Comparison of ENCODE assay signal across 10 cellular contexts in the genomic region with DNA sequence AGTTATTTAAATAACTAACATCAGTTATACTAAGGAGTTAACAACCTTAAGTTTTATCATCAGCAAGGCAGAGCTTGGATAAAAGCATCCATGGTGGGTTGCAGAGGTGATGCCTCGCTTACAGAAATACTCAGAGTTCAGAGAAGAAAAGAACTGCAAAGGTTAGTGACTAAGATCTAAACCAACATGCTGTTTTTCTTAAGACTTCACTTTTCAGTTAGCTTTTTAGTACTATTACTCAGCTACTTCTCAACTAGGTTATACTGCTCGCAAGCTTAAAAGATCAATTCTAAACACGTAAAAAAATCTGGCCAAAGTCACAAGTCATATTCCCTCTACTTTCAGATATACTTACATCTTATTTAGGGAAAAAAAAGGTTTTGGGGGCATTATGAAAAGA. TPM values are rescaled to one million over a fixed set of nuclear protein-coding genes. Genes with fewer than 3 reads are reported as not detected.
A peak's percentile ranks its signal among the peaks of the same experiment; 100 is the strongest.
DNase-seq lines count a peak whose midpoint lies in the region; ATAC-seq and TF ChIP-seq lines count a peak whose summit lies in the region.
"Had no signal": no experiment of that assay in that cellular context is flagged by ENCODE, and none has a peak within 500 bp of the region (broad histone marks: within the 10 kb centered on the region; RNA-seq: fewer than 3 reads in every experiment).

No MANE protein-coding gene starts in this region.

- H3K27me3 ChIP-seq in thoracic aorta (replicated peaks; ENCODE audit: insufficient read depth), result no peaks in the 10 kb centered on the region

- peak overlapping the region; percentile 9 for H3K4me3 ChIP-seq in thoracic aorta

- H3K9me3 Mint-ChIP-seq in activated naive CD4-positive, alpha-beta T cell treated with anti-CD3 and anti-CD28 coated beads, Interleukin-2, amount 10 ng/mL, durations not matched to agents 7 days and 5 days, result no peaks in the 10 kb centered on the region
- no peaks in the 10 kb centered on the region for H3K9me3 Mint-ChIP-seq in activated B cell treated with CpG ODN at 0.5 μM for 24 hours
- H3K9me3 Mint-ChIP-seq in immature natural killer cell, result no peaks in the 10 kb centered on the region
- H3K9me3 Mint-ChIP-seq: dendritic cell treated with granulocyte-macrophage colony-stimulating factor and Interleukin-4, amounts not matched to agents 40 ng/mL and 50 ng/mL, for 4 days had no signal

- H3K27ac Mint-ChIP-seq in activated naive CD4-positive, alpha-beta T cell treated with anti-CD3 and anti-CD28 coated beads, Interleukin-2, amount 10 ng/mL, durations not matched to agents 7 days and 5 days, result peak overlapping the region; percentile 82
- peak overlapping the region; percentile 77 for H3K27ac Mint-ChIP-seq in activated B cell treated with CpG ODN at 0.5 μM for 24 hours
- H3K27ac Mint-ChIP-seq in immature natural killer cell, result peak overlapping the region in 5 of 6 donors; percentile 4 to 80 (median 57)
- H3K27ac Mint-ChIP-seq: dendritic cell treated with granulocyte-macrophage colony-stimulating factor and Interleukin-4, amounts not matched to agents 40 ng/mL and 50 ng/mL, for 4 days had no signal

- CTCF ChIA-PET in activated naive CD4-positive, alpha-beta T cell treated with anti-CD3 and anti-CD28 coated beads, Interleukin-2, amount 10 ng/mL, durations not matched to agents 7 days and 5 days (lab: Charles Lee), result interaction anchor here (1.1 to 1.2 kb wide), 2 partner anchors 87 to 291 kb away, joined by 3 read pairs; no protein-coding TSS in a partner anchor
- CTCF ChIA-PET in activated B cell treated with CpG ODN at 0.5 μM for 24 hours (lab: Charles Lee) (interaction anchor here (0.8 to 1.0 kb wide), 3 partner anchors 9 to 148 kb away, joined by 3 to 4 read pairs (median 3); no protein-coding TSS in a partner anchor), RWPE1 (lab: Yijun Ruan, JAX) (interaction anchor here (0.7 kb wide), 1 partner anchor 22 kb away, joined by 3 read pairs; no protein-coding TSS in a partner anchor)

- TF ChIP-seq CTCF in activated B cell treated with CpG ODN at 0.5 μM for 24 hours (IDR thresholded peaks at IDR 0.05) (no peak), thoracic aorta (IDR thresholded peaks at IDR 0.05) (no peak), RWPE1 (conservative IDR thresholded peaks at IDR 0.05; ENCODE audit: low read depth) (no peak)

- peaks cover 7% of the 10 kb centered on the region for H3K36me3 ChIP-seq in thoracic aorta

- peaks cover 6% of the 10 kb centered on the region for H3K27me3 Mint-ChIP-seq in activated naive CD4-positive, alpha-beta T cell treated with anti-CD3 and anti-CD28 coated beads, Interleukin-2, amount 10 ng/mL, durations not matched to agents 7 days and 5 days
- H3K27me3 Mint-ChIP-seq in activated B cell treated with CpG ODN at 0.5 μM for 24 hours, result no peaks in the 10 kb centered on the region
- H3K27me3 Mint-ChIP-seq in immature natural killer cell (ENCODE audit: low read depth in 3 of 3), result peaks cover 13 to 19% (median 14%) of the 10 kb centered on the region in 3 donors
- H3K27me3 Mint-ChIP-seq: dendritic cell treated with granulocyte-macrophage colony-stimulating factor and Interleukin-4, amounts not matched to agents 40 ng/mL and 50 ng/mL, for 4 days had no signal

- no peaks in the 10 kb centered on the region for H3K9me3 ChIP-seq in thoracic aorta

- H3K4me1 Mint-ChIP-seq in activated naive CD4-positive, alpha-beta T cell treated with anti-CD3 and anti-CD28 coated beads, Interleukin-2, amount 10 ng/mL, durations not matched to agents 7 days and 5 days, result peaks cover 62% of the 10 kb centered on the region
- H3K4me1 Mint-ChIP-seq in activated B cell treated with CpG ODN at 0.5 μM for 24 hours (peaks cover 64% of the 10 kb centered on the region), immature natural killer cell (peaks cover 67 to 77% of the 10 kb centered on the region in 2 donors)

- peaks cover 34% of the 10 kb centered on the region for H3K36me3 Mint-ChIP-seq in activated naive CD4-positive, alpha-beta T cell treated with anti-CD3 and anti-CD28 coated beads, Interleukin-2, amount 10 ng/mL, durations not matched to agents 7 days and 5 days
- H3K36me3 Mint-ChIP-seq in activated B cell treated with CpG ODN at 0.5 μM for 24 hours (ENCODE audit: low read depth) (peaks cover 49% of the 10 kb centered on the region), immature natural killer cell (peaks cover 0 to 6% (median 0%) of the 10 kb centered on the region in 3 donors)

- peak overlapping the region; percentile 99 for H3K4me3 Mint-ChIP-seq in activated naive CD4-positive, alpha-beta T cell treated with anti-CD3 and anti-CD28 coated beads, Interleukin-2, amount 10 ng/mL, durations not matched to agents 7 days and 5 days
- H3K4me3 Mint-ChIP-seq in activated B cell treated with CpG ODN at 0.5 μM for 24 hours (peak overlapping the region; percentile 98), immature natural killer cell (peak overlapping the region; percentile 26 to 100 (median 67))
- H3K4me3 Mint-ChIP-seq: dendritic cell treated with granulocyte-macrophage colony-stimulating factor and Interleukin-4, amounts not matched to agents 40 ng/mL and 50 ng/mL, for 4 days had no signal

- H3K27ac ChIP-seq in thoracic aorta, result no peak overlapping the region
- H3K27ac ChIP-seq in RWPE1, result no peak overlapping the region

- intact Hi-C loops in activated B cell treated with CpG ODN at 0.5 μM for 24 hours (cut with micrococcal nuclease), result loop anchor here (2.0 to 5.0 kb wide), 3 partner anchors 13 to 273 kb away; partner anchors contain the start of genes FAM216A and GPN3

- ATAC-seq in activated B cell treated with CpG ODN at 0.5 μM for 24 hours (ENCODE audit: low read depth) (no peak), thoracic aorta (ENCODE audit: insufficient number of reproducible peaks, low FRiP score, low read depth) (no peak), HG03280 (IDR thresholded peaks at IDR 0.05; ENCODE audit: unreplicated experiment) (no peak), HG02623 (IDR thresholded peaks at IDR 0.05; ENCODE audit: unreplicated experiment) (no peak)

- POLR2A ChIA-PET in activated B cell treated with CpG ODN at 0.5 μM for 24 hours (lab: Charles Lee) (interaction anchor here (0.9 to 1.5 kb wide), 2 partner anchors 36 to 120 kb away, joined by 3 to 4 read pairs; no protein-coding TSS in a partner anchor), RWPE1 (lab: Yijun Ruan, JAX; ENCODE audit: low non-redundant PET) (interaction anchor here (0.6 kb wide), 1 partner anchor 46 kb away, joined by 3 read pairs; no protein-coding TSS in a partner anchor)

- DNase-seq in activated naive CD4-positive, alpha-beta T cell treated with anti-CD3 and anti-CD28 coated beads, Interleukin-2, amount 10 ng/mL, durations not matched to agents 7 days and 5 days, result no peak
- no peak for DNase-seq in activated naive CD4-positive, alpha-beta T cell (lab: John Stamatoyannopoulos, UW)
- DNase-seq in activated B cell treated with CpG ODN at 0.5 μM for 24 hours, result no peak
- no peak for DNase-seq in immature natural killer cell
- no peak for DNase-seq in thoracic aorta (ENCODE audit: low spot score)
- no peak for DNase-seq in RWPE1 (ENCODE audit: low spot score)
- DNase-seq: Kasumi-1 had no signal

- H3K4me1 ChIP-seq in thoracic aorta (ENCODE audit: control insufficient read depth in 1 of 2, low read depth in 2 of 2), result peaks cover 31 to 51% of the 10 kb centered on the region in 2 donors

RNA-seq across cellular contexts. Expression of gene PPP1CC, which starts 2.8 kb away (rescaled TPM):
- 148 and 152 TPM in 2 replicates for total RNA-seq in activated B cell treated with CpG ODN at 0.5 μM for 24 hours
- 100 to 1,000 TPM in 1 of 3 donors, 10 to 100 TPM in 2; 74.3 to 116 (median 89.8) TPM for polyA plus RNA-seq in immature natural killer cell
- total RNA-seq in thoracic aorta, result 100 to 1,000 TPM in 1 of 2 donors, 10 to 100 TPM in 1; 76.4 to 105 TPM

RNA-seq across cellular contexts. Expression of gene HVCN1, which starts 51.0 kb away (rescaled TPM):
- 80.7 and 83.9 TPM in 2 replicates for total RNA-seq in activated B cell treated with CpG ODN at 0.5 μM for 24 hours
- polyA plus RNA-seq in immature natural killer cell, result 10 to 100 TPM; 28.8 to 54.0 (median 33.3) TPM
- total RNA-seq in thoracic aorta, result 10 to 100 TPM; 12.3 to 14.5 TPM
